21 cellular contexts compared by ENCODE assay signal in the genomic region with DNA sequence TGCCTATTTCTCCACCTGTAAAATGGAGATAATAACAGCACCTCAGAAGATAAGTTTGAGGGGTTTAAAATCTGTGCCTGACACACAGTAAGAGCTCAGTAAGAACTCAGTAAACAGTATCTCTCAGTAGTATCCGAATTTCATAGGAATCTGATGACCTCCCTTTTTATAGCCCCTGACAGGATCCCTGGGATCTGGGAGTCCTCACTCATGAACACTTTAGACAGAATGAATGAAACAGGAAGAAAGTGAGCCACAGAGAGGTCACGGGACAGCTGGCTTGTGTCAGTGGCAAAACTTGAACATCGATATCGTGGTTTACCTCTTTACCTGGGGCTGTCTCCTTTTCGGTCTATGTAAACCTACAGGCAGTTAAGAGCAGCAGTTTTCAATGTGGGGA. TPM values are rescaled to one million over a fixed set of nuclear protein-coding genes. Genes with fewer than 3 reads are reported as not detected.
A peak's percentile ranks its signal among the peaks of the same experiment; 100 is the strongest.
DNase-seq lines count a peak whose midpoint lies in the region; TF ChIP-seq lines count a peak whose summit lies in the region.
"Had no signal": no experiment of that assay in that cellular context is flagged by ENCODE, and none has a peak within 500 bp of the region (broad histone marks: within the 10 kb centered on the region; RNA-seq: fewer than 3 reads in every experiment).

No MANE protein-coding gene starts in this region.

- H3K36me3 Mint-ChIP-seq in type B pancreatic cell, result no peaks in the 10 kb centered on the region
- H3K36me3 Mint-ChIP-seq: CD14-positive monocyte; CD4-positive, CD25-positive, alpha-beta regulatory T cell; CD8-positive, alpha-beta T cell had no signal

- TF ChIP-seq EP300 in SK-N-SH (IDR thresholded peaks at IDR 0.05; ENCODE audit: borderline replicate concordance in 1 of 2, low read depth in 1 of 2, low read length in 1 of 2), result peak in 1 of 2 experiments; percentile 31; a peak in 1 of 4 replicates

- H3K9me2 ChIP-seq in SK-N-SH, result no peaks in the 10 kb centered on the region

- TF ChIP-seq RAD21 in SK-N-SH (IDR thresholded peaks at IDR 0.05; ENCODE audit: low read length), result no peak

- CTCF ChIA-PET in SK-N-SH (lab: Yijun Ruan, JAX), result interaction anchor here (0.8 to 1.2 kb wide), 2 partner anchors 16 to 610 kb away, joined by 3 read pairs; a partner anchor contains a TSS

- no peak overlapping the region for H3K4me3 ChIP-seq in SK-N-SH (ENCODE audit: low read depth in 2 of 2, low read length in 1 of 2)
- H3K4me3 ChIP-seq in trophoblast cell (ENCODE audit: low read depth, low read length), result no peak overlapping the region
- H3K4me3 ChIP-seq: BLaER1 had no signal

- TF ChIP-seq CTCF in SK-N-SH (IDR thresholded peaks at IDR 0.05), result no peak
- TF ChIP-seq CTCF in type B pancreatic cell (conservative IDR thresholded peaks at IDR 0.05), result no peak

- H3K9me3 ChIP-seq in SK-N-SH (no peaks in the 10 kb centered on the region), trophoblast cell (ENCODE audit: insufficient read depth, low read depth, low read length) (no peaks in the 10 kb centered on the region)
- H3K9me3 ChIP-seq: BE2C, BLaER1, Caco-2 had no signal

- H2BK12ac ChIP-seq in trophoblast cell (ENCODE audit: low read length), result peak overlapping the region; percentile 19

- H2AFZ ChIP-seq in SK-N-SH (ENCODE audit: low read depth), result no peak overlapping the region
- no peak overlapping the region for H2AFZ ChIP-seq in trophoblast cell (ENCODE audit: insufficient read depth, low read length, poor library complexity)

- H3K9ac ChIP-seq in SK-N-SH (no peak overlapping the region), trophoblast cell (ENCODE audit: low read length) (no peak overlapping the region)
- H3K9ac ChIP-seq: BLaER1 had no signal

- peak overlapping the region; percentile 2 for H3K27ac Mint-ChIP-seq in type B pancreatic cell
- H3K27ac Mint-ChIP-seq: CD4-positive, CD25-positive, alpha-beta regulatory T cell; CD8-positive, alpha-beta T cell had no signal

- no peaks in the 10 kb centered on the region for H4K20me1 ChIP-seq in SK-N-SH (ENCODE audit: insufficient read depth)
- H4K20me1 ChIP-seq: BLaER1 had no signal

- H3K79me2 ChIP-seq in SK-N-SH (ENCODE audit: insufficient read depth) (no peaks in the 10 kb centered on the region), trophoblast cell (ENCODE audit: control insufficient read depth, insufficient read depth, low read length, poor library complexity) (no peaks in the 10 kb centered on the region)

- H3K4me2 ChIP-seq in SK-N-SH (no peak overlapping the region), trophoblast cell (ENCODE audit: low read length) (no peak overlapping the region)
- H3K4me2 ChIP-seq: BLaER1 had no signal

- peak overlapping the region; percentile 11 for H4K91ac ChIP-seq in trophoblast cell (ENCODE audit: low read depth, low read length)

- H3K4me3 Mint-ChIP-seq in type B pancreatic cell, result no peak overlapping the region
- H3K4me3 Mint-ChIP-seq: CD14-positive monocyte; CD8-positive, alpha-beta T cell had no signal

- no peak overlapping the region for H3K18ac ChIP-seq in trophoblast cell (ENCODE audit: low read length)

- peaks cover 4 to 11% of the 10 kb centered on the region in 2 experiments for H3K4me1 ChIP-seq in SK-N-SH (ENCODE audit: control insufficient read depth in 1 of 2, insufficient read depth in 2 of 2, low read depth in 1 of 2, low read length in 1 of 2)
- peaks cover 17 to 37% of the 10 kb centered on the region in 2 experiments for H3K4me1 ChIP-seq in trophoblast cell (ENCODE audit: control insufficient read depth in 1 of 2, insufficient read depth in 2 of 2, low read length in 2 of 2)
- H3K4me1 ChIP-seq: BE2C, Caco-2 had no signal

- DNase-seq in SK-N-DZ (ENCODE audit: low spot score) (peak; percentile 58), SK-N-SH (no peak), trophoblast cell (no peak), type B pancreatic cell (ENCODE audit: extremely low spot score, unreplicated experiment) (no peak), hippocampal formation (lab: John Stamatoyannopoulos, UW) (no peak), NCI-H128 (lab: John Stamatoyannopoulos, UW; ENCODE audit: unreplicated experiment) (no peak)
- DNase-seq in stimulated activated CD4-positive, alpha-beta T cell treated with anti-CD3 and anti-CD28 coated beads, Interleukin-2, amount 100 ng/mL, for 24 hours, result no peak
- DNase-seq: 8988T; ACHN; BE2C; C1 segment of cervical spinal cord; Caco-2; Calu3; CD4-positive, CD25-positive, alpha-beta regulatory T cell; CD8-positive, alpha-beta T cell; DMS79 treated with DMSO at 0.1 percent for 48 hours; GF-D8 had no signal

- POLR2A ChIA-PET in SK-N-SH (lab: Yijun Ruan, JAX), result no interaction called here

- no peak overlapping the region for H3K23ac ChIP-seq in trophoblast cell (ENCODE audit: low read length)

- peaks cover 3% of the 10 kb centered on the region for H3K27me3 Mint-ChIP-seq in type B pancreatic cell
- H3K27me3 Mint-ChIP-seq: CD4-positive, CD25-positive, alpha-beta regulatory T cell had no signal

- peaks cover 4% of the 10 kb centered on the region for H3K9me3 Mint-ChIP-seq in type B pancreatic cell
- H3K9me3 Mint-ChIP-seq: CD8-positive, alpha-beta T cell had no signal

- H2BK5ac ChIP-seq in trophoblast cell (ENCODE audit: low read depth, low read length, poor library complexity), result no peak overlapping the region

- H4K8ac ChIP-seq in trophoblast cell (ENCODE audit: low read depth, low read length), result no peak overlapping the region

- no peak overlapping the region for H2AK5ac ChIP-seq in trophoblast cell (ENCODE audit: low read length)

- no peak overlapping the region for H2BK120ac ChIP-seq in trophoblast cell (ENCODE audit: insufficient read depth, low read length, poor library complexity)

- H3K79me1 ChIP-seq in trophoblast cell (ENCODE audit: low read length), result peaks cover 39% of the 10 kb centered on the region

- peaks cover 31% of the 10 kb centered on the region for H3K4me1 Mint-ChIP-seq in type B pancreatic cell (ENCODE audit: unreplicated experiment)
- H3K4me1 Mint-ChIP-seq: CD14-positive monocyte; CD4-positive, CD25-positive, alpha-beta regulatory T cell had no signal

- WGBS in SK-N-SH (ENCODE audit: low lambda C conversion rate), result 72% methylated on average over 5 of the region's 5 CpGs
- no CpG with 5 or more reads among the region's 5 CpGs for WGBS in trophoblast cell (ENCODE audit: extremely low coverage, insufficient coverage, insufficient read length)

- H3K4ac ChIP-seq in trophoblast cell (ENCODE audit: low read depth, low read length), result no peak overlapping the region

- H3K27ac ChIP-seq in SK-N-SH (ENCODE audit: low read depth in 2 of 2, low read length in 1 of 2), result peak overlapping the region; percentile 79 to 88; a peak in 2 of 4 replicates
- peak overlapping the region; percentile 45 for H3K27ac ChIP-seq in trophoblast cell (ENCODE audit: low read depth, low read length)
- H3K27ac ChIP-seq: BLaER1 had no signal

- no peaks in the 10 kb centered on the region for H3K36me3 ChIP-seq in SK-N-SH (replicated peaks in 1 of 2; ENCODE audit: control insufficient read depth in 1 of 2, insufficient read depth in 2 of 2, low read length in 1 of 2)
- H3K36me3 ChIP-seq in trophoblast cell (ENCODE audit: control insufficient read depth in 1 of 2, insufficient read depth in 2 of 2, low read length in 2 of 2), result no peaks in the 10 kb centered on the region
- H3K36me3 ChIP-seq: BE2C, BLaER1 had no signal

- H3K27me3 ChIP-seq in SK-N-SH (ENCODE audit: insufficient read depth) (no peaks in the 10 kb centered on the region), trophoblast cell (ENCODE audit: insufficient read depth, low read length) (no peaks in the 10 kb centered on the region)
- H3K27me3 ChIP-seq: BE2C, BLaER1 had no signal

- H4K12ac ChIP-seq in trophoblast cell (ENCODE audit: low read depth, low read length), result no peak overlapping the region

- H3F3A ChIP-seq in SK-N-SH (replicated peaks; ENCODE audit: insufficient read depth), result peaks cover 4% of the 10 kb centered on the region

- no peak overlapping the region for H3K14ac ChIP-seq in trophoblast cell (ENCODE audit: low read length)

TF ChIP-seq in SK-N-SH, 30 proteins besides CTCF, POLR2A, EP300 and RAD21 (continues in another document):
- TF ChIP-seq YY1 (IDR thresholded peaks at IDR 0.05; ENCODE audit: low read depth), result no peak
- no peak for TF ChIP-seq FOXJ3 (CRISPR knock-in tag; IDR thresholded peaks at IDR 0.05)
- TF ChIP-seq, protein P1, sequence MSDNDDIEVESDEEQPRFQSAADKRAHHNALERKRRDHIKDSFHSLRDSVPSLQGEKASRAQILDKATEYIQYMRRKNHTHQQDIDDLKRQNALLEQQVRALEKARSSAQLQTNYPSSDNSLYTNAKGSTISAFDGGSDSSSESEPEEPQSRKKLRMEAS (IDR thresholded peaks at IDR 0.05; ENCODE audit: low read depth), result no peak
- TF ChIP-seq, protein P2, sequence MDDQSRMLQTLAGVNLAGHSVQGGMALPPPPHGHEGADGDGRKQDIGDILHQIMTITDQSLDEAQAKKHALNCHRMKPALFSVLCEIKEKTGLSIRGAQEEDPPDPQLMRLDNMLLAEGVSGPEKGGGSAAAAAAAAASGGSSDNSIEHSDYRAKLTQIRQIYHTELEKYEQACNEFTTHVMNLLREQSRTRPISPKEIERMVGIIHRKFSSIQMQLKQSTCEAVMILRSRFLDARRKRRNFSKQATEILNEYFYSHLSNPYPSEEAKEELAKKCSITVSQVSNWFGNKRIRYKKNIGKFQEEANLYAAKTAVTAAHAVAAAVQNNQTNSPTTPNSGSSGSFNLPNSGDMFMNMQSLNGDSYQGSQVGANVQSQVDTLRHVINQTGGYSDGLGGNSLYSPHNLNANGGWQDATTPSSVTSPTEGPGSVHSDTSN (IDR thresholded peaks at IDR 0.05), result peak; percentile 52
- no peak for TF ChIP-seq NRF1 (IDR thresholded peaks at IDR 0.05; ENCODE audit: low read depth, low read length)
- peak; percentile 63; the same call in 1 of the 2 replicates for TF ChIP-seq TCF12 (IDR thresholded peaks at IDR 0.05)
- TF ChIP-seq, protein P3, sequence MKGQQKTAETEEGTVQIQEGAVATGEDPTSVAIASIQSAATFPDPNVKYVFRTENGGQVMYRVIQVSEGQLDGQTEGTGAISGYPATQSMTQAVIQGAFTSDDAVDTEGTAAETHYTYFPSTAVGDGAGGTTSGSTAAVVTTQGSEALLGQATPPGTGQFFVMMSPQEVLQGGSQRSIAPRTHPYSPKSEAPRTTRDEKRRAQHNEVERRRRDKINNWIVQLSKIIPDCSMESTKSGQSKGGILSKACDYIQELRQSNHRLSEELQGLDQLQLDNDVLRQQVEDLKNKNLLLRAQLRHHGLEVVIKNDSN (IDR thresholded peaks at IDR 0.05; ENCODE audit: borderline replicate concordance, low read depth), result no peak

RNA-seq across cellular contexts. Expression of a gene that starts 51.2 kb away (rescaled TPM):
- polyA plus RNA-seq in SK-N-DZ (2014; cell fraction: cytosol; rRNA removed), result not detected in 2 replicates
- not detected in 2 replicates for polyA plus RNA-seq in SK-N-DZ (2014; cell fraction: nucleus; rRNA removed)
- 0.03 TPM in 1 of 2 replicates, not detected in the other for polyA plus RNA-seq in SK-N-SH (2012; rRNA removed)
- not detected in 2 replicates for polyA plus RNA-seq in SK-N-SH (2012; cell fraction: cytosol; rRNA removed)
- polyA plus RNA-seq in SK-N-SH (2012; cell fraction: nucleus; rRNA removed), result not detected in 2 replicates
- polyA plus RNA-seq in trophoblast cell (2013), result 0.06 and 0.07 TPM in 2 replicates
- 0.29 and 0.77 TPM in 2 replicates for total RNA-seq in type B pancreatic cell (ENCODE audit: low replicate concordance)
- total RNA-seq: A673; Caco-2; Calu3; CD4-positive, CD25-positive, alpha-beta regulatory T cell; CD8-positive, alpha-beta T cell had no signal
- polyA plus RNA-seq: AG04450; CD14-positive monocyte; CD4-positive, CD25-positive, alpha-beta regulatory T cell had no signal
